Comparison of ENCODE assay signal across 1 cellular context in genomic region chr19:48724796-48725753, GRCh38.
TF ChIP-seq lines count a peak whose summit lies in the region.

No MANE protein-coding gene starts in this region.

TF ChIP-seq in K562, 482 proteins besides CTCF, POLR2A, EP300 and RAD21 (continued from another document and continues in another):
- TF ChIP-seq USF1 (CRISPR knock-in tag; IDR thresholded peaks at IDR 0.05) = no peak
- TF ChIP-seq ZBTB26 (CRISPR knock-in tag; IDR thresholded peaks at IDR 0.05) = no peak
- no peak for TF ChIP-seq CTBP1 (IDR thresholded peaks at IDR 0.05; ENCODE audit: borderline replicate concordance)
- peak; percentile 45 for TF ChIP-seq ASH1L (IDR thresholded peaks at IDR 0.05; ENCODE audit: borderline replicate concordance, low read depth, partially characterized antibody)
- TF ChIP-seq NR2C2 (CRISPR knock-in tag; IDR thresholded peaks at IDR 0.05) = no peak
- TF ChIP-seq NR2C2 (tag; IDR thresholded peaks at IDR 0.05) = peak; percentile 82
- TF ChIP-seq NR0B1 (IDR thresholded peaks at IDR 0.05; ENCODE audit: partially characterized antibody) = no peak
- TF ChIP-seq ZMIZ1 (IDR thresholded peaks at IDR 0.05; ENCODE audit: low read depth in 2 of 2, low read length in 2 of 2) = 0 out of 4 replicates have a peak, but pooled peaks of 1 of the 2 experiments have one; percentile 6
- TF ChIP-seq ATF3 (IDR thresholded peaks at IDR 0.05) = peak; percentile 62
- 0 out of 2 replicates have a peak, but pooled peaks have one; percentile 25 for TF ChIP-seq ATF3 (CRISPR knock-in tag; conservative IDR thresholded peaks at IDR 0.05)
- peak; percentile 95 for TF ChIP-seq SIX5 (IDR thresholded peaks at IDR 0.05; ENCODE audit: borderline replicate concordance in 1 of 2, insufficient read depth in 1 of 2, low read depth in 1 of 2, low read length in 2 of 2)
- TF ChIP-seq BCLAF1 (IDR thresholded peaks at IDR 0.05; ENCODE audit: borderline replicate concordance in 1 of 2, control insufficient read depth in 1 of 2, low read depth in 2 of 2, low read length in 1 of 2) = no peak
- no peak for TF ChIP-seq HMG20B (CRISPR knock-in tag; IDR thresholded peaks at IDR 0.05)
- no peak for TF ChIP-seq NR4A1 (CRISPR knock-in tag; IDR thresholded peaks at IDR 0.05)
- no peak for TF ChIP-seq NR4A1 (tag; IDR thresholded peaks at IDR 0.05)
- no peak for TF ChIP-seq ZBTB17 (CRISPR knock-in tag; IDR thresholded peaks at IDR 0.05)
- no peak; the same call in 1 of the 2 replicates for TF ChIP-seq MBD2 (IDR thresholded peaks at IDR 0.05; ENCODE audit: borderline replicate concordance, low read depth)
- TF ChIP-seq NRF1 (conservative IDR thresholded peaks at IDR 0.05 in 1 of 2, IDR thresholded peaks at IDR 0.05 in 1 of 2) = peak in 1 of 2 experiments; percentile 33; a peak in 3 of 4 replicates
- TF ChIP-seq MCM5 (IDR thresholded peaks at IDR 0.05; ENCODE audit: low read depth) = no peak
- TF ChIP-seq SFPQ (IDR thresholded peaks at IDR 0.05; ENCODE audit: low read depth, low read length) = no peak
- TF ChIP-seq XRCC5 (IDR thresholded peaks at IDR 0.05; ENCODE audit: low read depth, low read length) = no peak
- no peak for TF ChIP-seq BMI1 (IDR thresholded peaks at IDR 0.05; ENCODE audit: low read length)
- TF ChIP-seq ZNF584 (CRISPR knock-in tag; IDR thresholded peaks at IDR 0.05; ENCODE audit: low read depth) = peak; percentile 71; the same call in 1 of the 2 replicates
- no peak for TF ChIP-seq CCNT2 (IDR thresholded peaks at IDR 0.05; ENCODE audit: borderline replicate concordance, extremely low read depth, insufficient read length, low read depth, low read length)
- TF ChIP-seq ZNF592 (IDR thresholded peaks at IDR 0.05) = peak; percentile 65
- no peak for TF ChIP-seq RBFOX2 (IDR thresholded peaks at IDR 0.05; ENCODE audit: low read depth, low read length)
- peak; percentile 76 for TF ChIP-seq ELF1 (tag; IDR thresholded peaks at IDR 0.05)
- no peak for TF ChIP-seq ZBTB34 (CRISPR knock-in tag; IDR thresholded peaks at IDR 0.05)
- TF ChIP-seq SMARCC2 (IDR thresholded peaks at IDR 0.05; ENCODE audit: low read depth) = no peak
- no peak for TF ChIP-seq SOX6 (IDR thresholded peaks at IDR 0.05)
- TF ChIP-seq SUPT5H (IDR thresholded peaks at IDR 0.05) = peak; percentile 50
- TF ChIP-seq ZNF408 (CRISPR knock-in tag; IDR thresholded peaks at IDR 0.05; ENCODE audit: low read depth) = no peak
- TF ChIP-seq LEF1 (IDR thresholded peaks at IDR 0.05) = no peak
- TF ChIP-seq ZNF79 (CRISPR knock-in tag; IDR thresholded peaks at IDR 0.05; ENCODE audit: low read depth) = no peak
- no peak for TF ChIP-seq PTBP1 (IDR thresholded peaks at IDR 0.05; ENCODE audit: low read depth, low read length)
- peak; percentile 32 to 39; a peak in 1 of 4 replicates for TF ChIP-seq FOXK2 (conservative IDR thresholded peaks at IDR 0.05 in 1 of 2, IDR thresholded peaks at IDR 0.05 in 1 of 2; ENCODE audit: low read depth in 2 of 2)
- no peak for TF ChIP-seq STAT5B (CRISPR knock-in tag; IDR thresholded peaks at IDR 0.05)
- peak; percentile 74 to 88; a peak in 3 of 4 replicates for TF ChIP-seq ETV6 (IDR thresholded peaks at IDR 0.05; ENCODE audit: borderline replicate concordance in 1 of 2, low read depth in 2 of 2, low read length in 1 of 2)
- TF ChIP-seq ETV6 (CRISPR knock-in tag; IDR thresholded peaks at IDR 0.05; ENCODE audit: borderline replicate concordance) = no peak
- no peak for TF ChIP-seq ZNF184 (CRISPR knock-in tag; IDR thresholded peaks at IDR 0.05)
- TF ChIP-seq ARNT (IDR thresholded peaks at IDR 0.05) = 0 out of 4 replicates have a peak, but pooled peaks of 1 of the 2 experiments have one; percentile 13
- no peak for TF ChIP-seq POU5F1 (IDR thresholded peaks at IDR 0.05; ENCODE audit: borderline replicate concordance, low read depth, low read length, partially characterized antibody)
- no peak; the same call in 1 of the 2 replicates for TF ChIP-seq NR2C1 (IDR thresholded peaks at IDR 0.05)
- TF ChIP-seq NR2C1 (tag; IDR thresholded peaks at IDR 0.05) = peak; percentile 55
- no peak for TF ChIP-seq EZH2 (IDR thresholded peaks at IDR 0.05; ENCODE audit: borderline replicate concordance, low read depth, low read length)
- peak; percentile 73 for TF ChIP-seq BACH1 (tag; IDR thresholded peaks at IDR 0.05)
- no peak for TF ChIP-seq ZNF444 (CRISPR knock-in tag; IDR thresholded peaks at IDR 0.05)
- TF ChIP-seq ELF2 (CRISPR knock-in tag; IDR thresholded peaks at IDR 0.05) = peak; percentile 18; the same call in 1 of the 2 replicates
